In genomic region chr3:49856181-49857005, GRCh38 we compare ENCODE assay signal across 1 cellular context.
TF ChIP-seq lines count a peak whose summit lies in the region.

TRAIP (minus strand) TSS chr3:49856564; CDS start chr3:49856453, 111 bp downstream.

TF ChIP-seq in K562, 482 proteins besides CTCF, POLR2A, EP300 and RAD21 (continued from another document and continues in another):
- TF ChIP-seq MGA (IDR thresholded peaks at IDR 0.05) (peak; percentile 65), ZBTB11 (CRISPR knock-in tag; IDR thresholded peaks at IDR 0.05) (peak in 1 of 3 experiments; percentile 80; a peak in 2 of 6 replicates), RBM25 (IDR thresholded peaks at IDR 0.05; ENCODE audit: low read depth, low read length, severe bottlenecking) (no peak), HDAC3 (IDR thresholded peaks at IDR 0.05; ENCODE audit: borderline replicate concordance, partially characterized antibody) (no peak), TEAD2 (tag; IDR thresholded peaks at IDR 0.05) (no peak), JUNB (CRISPR knock-in tag; conservative IDR thresholded peaks at IDR 0.05) (no peak), MECOM (CRISPR knock-in tag; IDR thresholded peaks at IDR 0.05) (no peak), NFXL1 (CRISPR knock-in tag; IDR thresholded peaks at IDR 0.05) (no peak), SIN3A (IDR thresholded peaks at IDR 0.05; ENCODE audit: borderline replicate concordance in 2 of 2, control insufficient read depth in 1 of 2, low read depth in 2 of 2, low read length in 2 of 2) (peak; percentile 59 to 83; a peak in 1 of 4 replicates), TBL1XR1 (IDR thresholded peaks at IDR 0.05; ENCODE audit: low read length in 2 of 2) (no peak), SIN3B (IDR thresholded peaks at IDR 0.05; ENCODE audit: low read depth) (peak; percentile 93), CTCFL (IDR thresholded peaks at IDR 0.05; ENCODE audit: borderline replicate concordance, insufficient read depth, low read depth, low read length, poor library complexity, severe bottlenecking) (no peak), EGR1 (conservative IDR thresholded peaks at IDR 0.05) (peak; percentile 76), ILK (tag; IDR thresholded peaks at IDR 0.05; ENCODE audit: borderline replicate concordance, low read depth) (no peak), SRSF7 (optimal IDR thresholded peaks at IDR 0.05; ENCODE audit: low read depth, low read length) (no peak), ZBTB2 (IDR thresholded peaks at IDR 0.05) (no peak), PTTG1 (tag; IDR thresholded peaks at IDR 0.05; ENCODE audit: low read depth) (no peak), CBFB (CRISPR knock-in tag; IDR thresholded peaks at IDR 0.05) (no peak), RREB1 (CRISPR knock-in tag; IDR thresholded peaks at IDR 0.05) (no peak), NCOA4 (IDR thresholded peaks at IDR 0.05; ENCODE audit: partially characterized antibody) (no peak), DIDO1 (tag; IDR thresholded peaks at IDR 0.05; ENCODE audit: low read depth) (peak; percentile 55; the same call in 1 of the 2 replicates), SP2 (IDR thresholded peaks at IDR 0.05; ENCODE audit: extremely low read depth, low read depth, low read length, poor library complexity, severe bottlenecking) (peak; percentile 48), POLR2AphosphoS5 (IDR thresholded peaks at IDR 0.05; ENCODE audit: control insufficient read depth, insufficient read depth, low read depth, low read length) (peak; percentile 51; the same call in 1 of the 2 replicates), MCM7 (IDR thresholded peaks at IDR 0.05) (no peak), LARP7 (IDR thresholded peaks at IDR 0.05) (no peak), ZNF764 (CRISPR knock-in tag; IDR thresholded peaks at IDR 0.05; ENCODE audit: low read depth) (no peak), HMG20A (CRISPR knock-in tag; conservative IDR thresholded peaks at IDR 0.05) (no peak), SLC30A9 (CRISPR knock-in tag; IDR thresholded peaks at IDR 0.05) (no peak), SMC3 (conservative IDR thresholded peaks at IDR 0.05; ENCODE audit: insufficient read depth, low read depth, low read length) (no peak), SMARCC2 (IDR thresholded peaks at IDR 0.05; ENCODE audit: low read depth) (no peak), XRCC5 (IDR thresholded peaks at IDR 0.05; ENCODE audit: low read depth, low read length) (no peak), RBBP5 (IDR thresholded peaks at IDR 0.05; ENCODE audit: borderline replicate concordance, insufficient read depth, low read length, poor library complexity, severe bottlenecking) (peak; percentile 85), TAF1 (IDR thresholded peaks at IDR 0.05; ENCODE audit: control insufficient read depth, extremely low read depth, insufficient read depth, low read length, severe bottlenecking) (peak; percentile 35), TCF3 (CRISPR knock-in tag; IDR thresholded peaks at IDR 0.05) (no peak)
